Comparison of ENCODE assay signal across 12 cellular contexts in the genomic region with DNA sequence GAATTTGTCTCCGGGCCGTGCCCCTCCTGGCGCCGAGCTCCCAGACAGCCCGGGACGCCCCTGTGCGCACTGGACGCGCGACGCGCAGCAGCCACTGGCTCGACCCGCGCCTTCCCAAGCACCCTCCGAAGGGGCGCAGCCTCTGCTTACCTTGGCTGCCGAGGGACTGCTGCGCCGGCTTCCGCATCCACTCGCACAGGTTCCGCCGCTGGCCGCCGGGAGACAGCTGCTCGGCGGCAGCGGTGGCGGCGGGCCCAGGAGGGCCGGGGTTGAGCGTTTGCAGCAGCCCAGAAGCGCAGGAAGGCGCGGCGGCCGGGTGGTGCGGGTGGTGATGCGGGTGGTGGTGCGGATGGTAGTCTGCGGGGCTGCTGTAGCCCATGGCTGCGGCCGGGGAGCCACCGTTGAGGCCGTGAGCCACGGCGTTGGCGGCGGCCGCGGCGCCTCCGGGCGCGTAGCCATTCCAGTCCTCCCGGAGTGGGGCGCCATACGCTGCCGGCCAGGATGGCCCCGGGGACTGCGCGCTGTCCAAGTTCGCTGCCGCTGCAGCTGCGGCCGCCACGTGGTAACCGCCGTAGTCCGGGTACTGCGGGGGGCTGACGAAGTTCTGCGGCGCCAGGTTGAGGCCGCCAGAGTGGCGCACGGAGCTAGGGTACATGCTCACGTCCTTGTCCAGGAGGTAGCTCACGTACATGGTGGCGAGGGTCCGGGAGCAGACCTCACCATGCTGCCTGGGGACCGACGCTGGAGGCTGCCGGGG. TPM values are rescaled to one million over a fixed set of nuclear protein-coding genes. Genes with fewer than 3 reads are reported as not detected.
A peak's percentile ranks its signal among the peaks of the same experiment; 100 is the strongest.
DNase-seq lines count a peak whose midpoint lies in the region; ATAC-seq and TF ChIP-seq lines count a peak whose summit lies in the region.
"Had no signal": no experiment of that assay in that cellular context is flagged by ENCODE, and none has a peak within 500 bp of the region (broad histone marks: within the 10 kb centered on the region; RNA-seq: fewer than 3 reads in every experiment).

No MANE protein-coding gene starts in this region.

- peaks cover 7% of the 10 kb centered on the region for H3K4me1 ChIP-seq in mammary epithelial cell (ENCODE audit: insufficient read depth, low read length)
- peaks cover 23% of the 10 kb centered on the region for H3K4me1 ChIP-seq in vagina

- H3K36me3 ChIP-seq in mammary epithelial cell (ENCODE audit: insufficient read depth, low read length) (no peaks in the 10 kb centered on the region), vagina (no peaks in the 10 kb centered on the region)
- H3K36me3 ChIP-seq: esophagus squamous epithelium, uterus had no signal

- no peaks in the 10 kb centered on the region for H4K20me1 ChIP-seq in mammary epithelial cell (ENCODE audit: insufficient read depth, low read length)

- H3K79me2 ChIP-seq in mammary epithelial cell (ENCODE audit: insufficient read depth, low read length): no peaks in the 10 kb centered on the region

- H2AFZ ChIP-seq in mammary epithelial cell (ENCODE audit: low read depth, low read length): no peak overlapping the region

- no TSS peak for BruUV-seq in mammary epithelial cell (replicated peaks; lab: Mats Ljungman, UMichigan)

- CTCF ChIA-PET in mammary epithelial cell (lab: Charles Lee; ENCODE audit: low non-redundant PET): no interaction called here

- WGBS in mammary epithelial cell (ENCODE audit: low coverage, missing lambda C conversion rate): 2% methylated on average over 21 of the region's 85 CpGs

- intact Hi-C loops in mammary epithelial cell (cut with micrococcal nuclease) (no loop called here), vagina (cut with DNase I) (no loop called here)

- H3K4me2 ChIP-seq in mammary epithelial cell (ENCODE audit: insufficient read depth, low read depth, low read length): peak overlapping the region; percentile 34

- peaks cover 100% of the 10 kb centered on the region for H3K27me3 Mint-ChIP-seq in nephron (ENCODE audit: low read depth)

- peaks cover 69% of the 10 kb centered on the region for H3K27me3 ChIP-seq in mammary epithelial cell (ENCODE audit: insufficient read depth, low read length)
- peaks cover 10% of the 10 kb centered on the region for H3K27me3 ChIP-seq in vagina

- in situ Hi-C loops in mammary epithelial cell (cut with MboI; ENCODE audit: low sequenced_read_pairs in 2 of 2): no loop called here

- no peaks in the 10 kb centered on the region for H3K36me3 Mint-ChIP-seq in nephron (ENCODE audit: low read depth)

- H3K27ac ChIP-seq in mammary epithelial cell (ENCODE audit: insufficient read depth, low read depth, low read length) (no peak overlapping the region), vagina (no peak overlapping the region)
- H3K27ac ChIP-seq: esophagus squamous epithelium, uterus had no signal

- ATAC-seq in GM19351 (IDR thresholded peaks at IDR 0.05; ENCODE audit: unreplicated experiment): no peak

- peaks cover 20% of the 10 kb centered on the region for H3K4me1 Mint-ChIP-seq in nephron

- H3K9me3 ChIP-seq in mammary epithelial cell (replicated peaks; ENCODE audit: insufficient read depth, low read length) (no peaks in the 10 kb centered on the region), vagina (no peaks in the 10 kb centered on the region)
- H3K9me3 ChIP-seq: esophagus squamous epithelium, uterus had no signal

- no peak overlapping the region for H3K4me3 ChIP-seq in mammary epithelial cell (replicated peaks in 1 of 3; ENCODE audit: insufficient read depth in 1 of 3, low read depth in 2 of 3, low read length in 3 of 3)
- no peak overlapping the region for H3K4me3 ChIP-seq in vagina

- no peak overlapping the region for H3K27ac Mint-ChIP-seq in nephron

- DNase-seq in DMS114 treated with DMSO at 0.1 percent for 48 hours (lab: John Stamatoyannopoulos, UW; ENCODE audit: unreplicated experiment) (peak; percentile 11), HuH-7.5 (ENCODE audit: low spot score) (peak; percentile 65), mammary epithelial cell (peak; percentile 31), NCI-H2107 (lab: John Stamatoyannopoulos, UW) (no peak), vagina (ENCODE audit: extremely low spot score in 2 of 2) (no peak)
- no peak for DNase-seq in activated CD8-positive, alpha-beta memory T cell treated with anti-CD3 and anti-CD28 coated beads, Interleukin-2, amount 50 U/mL, for 4 hours
- DNase-seq: esophagus squamous epithelium, KG1, uterus had no signal

- no peak for TF ChIP-seq CTCF in mammary epithelial cell (conservative IDR thresholded peaks at IDR 0.05 in 1 of 2, IDR thresholded peaks at IDR 0.05 in 1 of 2; ENCODE audit: extremely low read depth in 1 of 2, insufficient read depth in 1 of 2, low read depth in 1 of 2, low read length in 2 of 2)
- no peak for TF ChIP-seq CTCF in nephron (IDR thresholded peaks at IDR 0.05; ENCODE audit: unreplicated experiment in 3 of 3)
- no peak for TF ChIP-seq CTCF in vagina (IDR thresholded peaks at IDR 0.05)

- peak overlapping the region in 2 of 3 experiments; percentile 30 to 78 for H3K4me3 Mint-ChIP-seq in nephron

- dilution Hi-C loops in mammary epithelial cell (cut with HindIII; ENCODE audit: low sequenced_read_pairs): loop anchor here (25.0 kb wide), 1 partner anchor 131 kb away; no protein-coding TSS in a partner anchor

- peaks cover under 1% of the 10 kb centered on the region for H3K9me3 Mint-ChIP-seq in nephron

- H3K9ac ChIP-seq in mammary epithelial cell (ENCODE audit: insufficient read depth, low read length): no peak overlapping the region

- TF ChIP-seq POLR2A in vagina (IDR thresholded peaks at IDR 0.05): no peak

RNA-seq across cellular contexts. Expression of a gene that starts 0.6 kb away (rescaled TPM):
- total RNA-seq in mammary epithelial cell (not detected), vagina (not detected)
- not detected for polyA plus RNA-seq in mammary epithelial cell
- not detected for polyA minus RNA-seq in mammary epithelial cell
- total RNA-seq: esophagus squamous epithelium had no signal

RNA-seq across cellular contexts. Expression of a gene that starts 20.0 kb away (rescaled TPM):
- total RNA-seq in mammary epithelial cell (not detected), vagina (not detected)
- polyA plus RNA-seq in mammary epithelial cell: not detected
- polyA minus RNA-seq in mammary epithelial cell: not detected
- total RNA-seq: esophagus squamous epithelium, mucosa of gallbladder, uterus had no signal

RNA-seq across cellular contexts. Expression of a gene that starts 48.7 kb away (rescaled TPM):
- total RNA-seq in mammary epithelial cell (not detected), vagina (not detected)
- not detected for polyA plus RNA-seq in mammary epithelial cell
- not detected for polyA minus RNA-seq in mammary epithelial cell
- total RNA-seq: esophagus squamous epithelium, uterus had no signal

Comparison
In these comparisons a context has a peak if more than half of its experiments do, and no peak if none do; other contexts are left out.
1. DNase-seq: peak in DMS114 treated with DMSO at 0.1 percent for 48 hours (single experiment), HuH-7.5 (single experiment) and mammary epithelial cell (single experiment); none in activated CD8-positive, alpha-beta memory T cell treated with anti-CD3 and anti-CD28 coated beads, Interleukin-2, amount 50 U/mL, for 4 hours (single experiment), NCI-H2107 (single experiment) and vagina (0 of 2).